Comparison of ENCODE assay signal across 10 cellular contexts in genomic region chr2:46029332-46029811, GRCh38.
DNase-seq lines count a peak whose midpoint lies in the region; ATAC-seq and TF ChIP-seq lines count a peak whose summit lies in the region.
"Had no signal": no experiment of that assay in that cellular context is flagged by ENCODE, and none has a peak within 500 bp of the region (broad histone marks: within the 10 kb centered on the region; RNA-seq: fewer than 3 reads in every experiment).

No MANE protein-coding gene starts in this region.

- TF ChIP-seq EP300 in gastroesophageal sphincter (IDR thresholded peaks at IDR 0.05) = no peak

- no peak for ATAC-seq in gastroesophageal sphincter

- no peak for TF ChIP-seq POLR2A in gastroesophageal sphincter (IDR thresholded peaks at IDR 0.05)

- 0 to 24% methylated on average over 2 to 4 of the region's 5 CpGs for WGBS in gastroesophageal sphincter (ENCODE audit: low coverage in 1 of 2), 2 donors

- H3K4me1 ChIP-seq in gastroesophageal sphincter = peaks cover 0 to 35% (median 3%) of the 10 kb centered on the region in 3 donors

- no peak overlapping the region for H3K4me3 ChIP-seq in gastroesophageal sphincter

- H3K27ac ChIP-seq in RWPE1 (no peak overlapping the region), gastroesophageal sphincter (peak overlapping the region in 3 of 4 donors; percentile 2 to 36 (median 26))

- POLR2A ChIA-PET in RWPE1 (lab: Yijun Ruan, JAX; ENCODE audit: low non-redundant PET) = no interaction called here

- TF ChIP-seq CTCF in RWPE1 (conservative IDR thresholded peaks at IDR 0.05; ENCODE audit: low read depth) (no peak), gastroesophageal sphincter (IDR thresholded peaks at IDR 0.05) (no peak)

- H3K9me3 ChIP-seq in gastroesophageal sphincter = no peaks in the 10 kb centered on the region

- H3K27me3 ChIP-seq in gastroesophageal sphincter = no peaks in the 10 kb centered on the region

- peaks cover 0 to 15% of the 10 kb centered on the region in 2 donors for H3K36me3 ChIP-seq in gastroesophageal sphincter

- DNase-seq in NCI-H748 (lab: John Stamatoyannopoulos, UW; ENCODE audit: unreplicated experiment) = peak; percentile 18
- no peak for DNase-seq in NCI-H748 treated with DMSO at 0.1 percent for 48 hours (lab: John Stamatoyannopoulos, UW)
- peak; percentile 22 for DNase-seq in RWPE1 (ENCODE audit: low spot score)
- peak; percentile 37 for DNase-seq in smooth muscle cell of the brain vasculature (ENCODE audit: low read depth, low spot score)
- no peak for DNase-seq in NCI-H1092 (lab: John Stamatoyannopoulos, UW)
- no peak for DNase-seq in LoVo (ENCODE audit: low spot score)
- no peak for DNase-seq in DMS 273 (lab: John Stamatoyannopoulos, UW; ENCODE audit: unreplicated experiment)
- DNase-seq: activated B cell treated with CpG ODN at 0.5 μM for 24 hours, NCI-H187 treated with DMSO at 0.1 percent for 48 hours had no signal

- CTCF ChIA-PET in RWPE1 (lab: Yijun Ruan, JAX) = interaction anchor here (0.6 kb wide), 1 partner anchor 129 kb away, joined by 3 read pairs; no protein-coding TSS in a partner anchor

Comparison
In these comparisons a context has a peak if more than half of its experiments do, and no peak if none do; other contexts are left out.
1. DNase-seq: peak in NCI-H748 (single experiment), RWPE1 (single experiment) and smooth muscle cell of the brain vasculature (single experiment); none in NCI-H748 treated with DMSO at 0.1 percent for 48 hours (single experiment), NCI-H1092 (single experiment), LoVo (single experiment) and DMS 273 (single experiment).